ENCODE assay signal across 1 cellular context in the genomic region with DNA sequence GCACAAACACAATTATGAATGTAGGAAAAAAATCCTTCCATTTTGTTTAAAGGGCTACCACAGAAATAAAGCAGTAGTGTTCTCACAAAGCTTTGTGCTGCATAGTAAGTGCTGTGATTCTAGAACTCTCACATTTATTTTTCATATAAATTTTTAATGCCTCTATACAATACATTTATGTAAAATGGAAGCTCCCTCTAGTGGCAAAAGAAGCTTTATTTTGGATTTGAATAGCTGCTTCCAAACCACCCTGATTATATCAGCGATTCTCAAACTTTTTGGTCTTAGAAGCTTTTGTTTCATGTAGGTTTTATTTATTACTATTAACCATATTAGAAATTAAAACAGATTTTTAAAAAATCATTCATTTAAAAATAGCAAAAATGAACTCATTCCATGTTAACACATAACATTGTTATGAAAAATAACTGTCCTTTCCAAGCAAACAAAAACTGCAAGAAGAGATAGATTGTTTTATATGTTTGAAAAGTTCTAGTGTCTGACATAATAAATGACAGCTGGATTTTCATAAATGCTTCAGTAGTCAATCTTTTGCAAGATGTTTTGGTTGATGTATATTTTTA.
TF ChIP-seq lines count a peak whose summit lies in the region.

No MANE protein-coding gene starts in this region.

TF ChIP-seq in H1, 55 proteins besides CTCF, POLR2A, EP300 and RAD21:
- TF ChIP-seq JUN (IDR thresholded peaks at IDR 0.05; ENCODE audit: low read depth, low read length) = no peak
- no peak for TF ChIP-seq SP1 (IDR thresholded peaks at IDR 0.05; ENCODE audit: low read depth, low read length)
- TF ChIP-seq CBX5 (IDR thresholded peaks at IDR 0.05; ENCODE audit: low read depth, low read length) = no peak
- TF ChIP-seq GABPA (IDR thresholded peaks at IDR 0.05; ENCODE audit: borderline replicate concordance, insufficient read depth, low read length) = no peak
- no peak for TF ChIP-seq ASH2L (IDR thresholded peaks at IDR 0.05; ENCODE audit: low read length)
- TF ChIP-seq SAP30 (IDR thresholded peaks at IDR 0.05; ENCODE audit: insufficient read depth, insufficient replicate concordance, low read length) = no peak
- no peak for TF ChIP-seq POU5F1 (IDR thresholded peaks at IDR 0.05; ENCODE audit: low read depth, low read length)
- no peak for TF ChIP-seq CEBPB (IDR thresholded peaks at IDR 0.05; ENCODE audit: low read depth, low read length)
- TF ChIP-seq SRF (IDR thresholded peaks at IDR 0.05; ENCODE audit: low read depth, low read length) = no peak
- TF ChIP-seq BCL11A (IDR thresholded peaks at IDR 0.05; ENCODE audit: low read depth in 2 of 2, low read length in 2 of 2) = no peak
- TF ChIP-seq CTBP2 (IDR thresholded peaks at IDR 0.05; ENCODE audit: borderline replicate concordance, insufficient read depth, insufficient read length, low read length) = no peak
- no peak for TF ChIP-seq SUZ12 (IDR thresholded peaks at IDR 0.05; ENCODE audit: low read length)
- TF ChIP-seq JUND (IDR thresholded peaks at IDR 0.05; ENCODE audit: low read length) = no peak
- no peak for TF ChIP-seq BRCA1 (IDR thresholded peaks at IDR 0.05; ENCODE audit: low read depth, low read length)
- TF ChIP-seq EGR1 (IDR thresholded peaks at IDR 0.05; ENCODE audit: borderline replicate concordance, low read depth, low read length) = no peak
TF ChIP-seq in H1: peak in this region for 0.
